8 cellular contexts compared by ENCODE assay signal in genomic region chr1:183470961-183471747, GRCh38. TPM values are rescaled to one million over a fixed set of nuclear protein-coding genes. Genes with fewer than 3 reads are reported as not detected.
DNase-seq lines count a peak whose midpoint lies in the region; ATAC-seq and TF ChIP-seq lines count a peak whose summit lies in the region.

No MANE protein-coding gene starts in this region.

- intact Hi-C loops in activated CD4-positive, alpha-beta T cell treated with anti-CD3 and anti-CD28 coated beads, Interleukin-2, amount 10 ng/mL, durations not matched to agents 24 days and 14 days (cut with micrococcal nuclease) = loop anchor here (1.0 to 10.0 kb wide), 14 partner anchors 72 to 1284 kb away; partner anchors contain the start of genes ARPC5, C1orf21, COLGALT2 and EDEM3
- intact Hi-C loops in dendritic cell treated with granulocyte-macrophage colony-stimulating factor and Interleukin-4, amounts not matched to agents 40 ng/mL and 50 ng/mL, for 4 days (cut with micrococcal nuclease) = loop anchor here (2.0 to 10.0 kb wide), 3 partner anchors 81 to 876 kb away; partner anchors contain the start of gene ARPC5
- intact Hi-C loops in right lobe of liver (cut with DNase I) = loop anchor here (5.0 to 10.0 kb wide), 2 partner anchors 71 to 164 kb away; partner anchors contain the start of gene ARPC5 (in 1 of the 2)

- peaks cover 13% of the 10 kb centered on the region for H3K36me3 Mint-ChIP-seq in activated CD4-positive, alpha-beta T cell treated with anti-CD3 and anti-CD28 coated beads, Interleukin-2, amount 10 ng/mL, durations not matched to agents 24 days and 14 days (ENCODE audit: low read depth)
- no peaks in the 10 kb centered on the region for H3K36me3 Mint-ChIP-seq in dendritic cell treated with granulocyte-macrophage colony-stimulating factor and Interleukin-4, amounts not matched to agents 40 ng/mL and 50 ng/mL, for 4 days (ENCODE audit: low read depth)

- H3K4me1 Mint-ChIP-seq in activated CD4-positive, alpha-beta T cell treated with anti-CD3 and anti-CD28 coated beads, Interleukin-2, amount 10 ng/mL, durations not matched to agents 24 days and 14 days = peaks cover 29% of the 10 kb centered on the region
- peaks cover 39% of the 10 kb centered on the region for H3K4me1 Mint-ChIP-seq in dendritic cell treated with granulocyte-macrophage colony-stimulating factor and Interleukin-4, amounts not matched to agents 40 ng/mL and 50 ng/mL, for 4 days (ENCODE audit: low read depth)

- H3K9me3 Mint-ChIP-seq in activated CD4-positive, alpha-beta T cell treated with anti-CD3 and anti-CD28 coated beads, Interleukin-2, amount 10 ng/mL, durations not matched to agents 24 days and 14 days = no peaks in the 10 kb centered on the region
- H3K9me3 Mint-ChIP-seq in dendritic cell treated with granulocyte-macrophage colony-stimulating factor and Interleukin-4, amounts not matched to agents 40 ng/mL and 50 ng/mL, for 4 days = no peaks in the 10 kb centered on the region

- in situ Hi-C loops in GM18951 (cut with MboI; ENCODE audit: low sequenced_read_pairs, unreplicated experiment) = no loop called here

- H3K4me3 Mint-ChIP-seq in activated CD4-positive, alpha-beta T cell treated with anti-CD3 and anti-CD28 coated beads, Interleukin-2, amount 10 ng/mL, durations not matched to agents 24 days and 14 days = peak overlapping the region; percentile 92
- peak overlapping the region; percentile 97 for H3K4me3 Mint-ChIP-seq in dendritic cell treated with granulocyte-macrophage colony-stimulating factor and Interleukin-4, amounts not matched to agents 40 ng/mL and 50 ng/mL, for 4 days

- no peak for TF ChIP-seq CTCF in right lobe of liver (IDR thresholded peaks at IDR 0.05)

- peak; percentile 36 for TF ChIP-seq POLR2A in GM18951 (IDR thresholded peaks at IDR 0.05; ENCODE audit: extremely low read depth, insufficient read depth, insufficient read length)
- peak; percentile 61 for TF ChIP-seq POLR2A in right lobe of liver (IDR thresholded peaks at IDR 0.05)

- H3K27me3 ChIP-seq in right lobe of liver = no peaks in the 10 kb centered on the region

- ATAC-seq in HG03378 (IDR thresholded peaks at IDR 0.05; ENCODE audit: unreplicated experiment) (peak; percentile 25), right lobe of liver (peak; percentile 40 to 52 (median 46))

- WGBS in right lobe of liver (ENCODE audit: insufficient coverage, low coverage, low lambda C conversion rate, missing lambda C conversion rate) = 0% methylated on average over 17 of the region's 47 CpGs

- H3K27ac ChIP-seq in right lobe of liver = peak overlapping the region; percentile 92 to 98 (median 98)

- no peaks in the 10 kb centered on the region for H3K36me3 ChIP-seq in right lobe of liver

- H3K27ac Mint-ChIP-seq in activated CD4-positive, alpha-beta T cell treated with anti-CD3 and anti-CD28 coated beads, Interleukin-2, amount 10 ng/mL, durations not matched to agents 24 days and 14 days = peak overlapping the region; percentile 100
- H3K27ac Mint-ChIP-seq in dendritic cell treated with granulocyte-macrophage colony-stimulating factor and Interleukin-4, amounts not matched to agents 40 ng/mL and 50 ng/mL, for 4 days = peak overlapping the region; percentile 97

- H3K4me1 ChIP-seq in right lobe of liver = peaks cover 0 to 35% (median 5%) of the 10 kb centered on the region in 4 donors

- DNase-seq in AG20443 (ENCODE audit: low spot score) (peak; percentile 69), NCI-H510A treated with DMSO at 0.1 percent for 48 hours (lab: John Stamatoyannopoulos, UW) (peak; percentile 65), right lobe of liver (peak; percentile 78 to 87 (median 81))
- peak; percentile 88 for DNase-seq in activated CD4-positive, alpha-beta T cell treated with anti-CD3 and anti-CD28 coated beads, Interleukin-2, amount 10 ng/mL, durations not matched to agents 24 days and 14 days
- peak; percentile 62 to 72 for DNase-seq in stimulated activated CD4-positive, alpha-beta T cell treated with anti-CD3 and anti-CD28 coated beads, Interleukin-4, amount 100 ng/mL, for 4 hours

- peaks cover 5% of the 10 kb centered on the region for H3K27me3 Mint-ChIP-seq in activated CD4-positive, alpha-beta T cell treated with anti-CD3 and anti-CD28 coated beads, Interleukin-2, amount 10 ng/mL, durations not matched to agents 24 days and 14 days
- no peaks in the 10 kb centered on the region for H3K27me3 Mint-ChIP-seq in dendritic cell treated with granulocyte-macrophage colony-stimulating factor and Interleukin-4, amounts not matched to agents 40 ng/mL and 50 ng/mL, for 4 days

- H3K4me3 ChIP-seq in right lobe of liver = peak overlapping the region; percentile 67 to 95 (median 91)

- H3K9me3 ChIP-seq in right lobe of liver = no peaks in the 10 kb centered on the region

RNA-seq across cellular contexts. Expression of gene SMG7, which starts 1.1 kb away (rescaled TPM):
- total RNA-seq in activated CD4-positive, alpha-beta T cell treated with anti-CD3 and anti-CD28 coated beads, Interleukin-2, amount 10 ng/mL, durations not matched to agents 24 days and 14 days = 78.4 and 79.8 TPM in 2 replicates
- 10 to 100 TPM; 23.5 to 35.3 (median 25.2) TPM for total RNA-seq in right lobe of liver

RNA-seq across cellular contexts. Expression of gene NMNAT2, which starts 53.0 kb away (rescaled TPM):
- total RNA-seq in activated CD4-positive, alpha-beta T cell treated with anti-CD3 and anti-CD28 coated beads, Interleukin-2, amount 10 ng/mL, durations not matched to agents 24 days and 14 days = not detected in 2 replicates
- total RNA-seq in right lobe of liver = under 1 TPM in 3 of 6 experiments, not detected in 3; 0.06 to 0.07 (median 0.06) TPM

Comparison
In these comparisons a context has a peak if more than half of its experiments do, and no peak if none do; other contexts are left out.
1. Peak in every context shown above with its lines: DNase-seq, ATAC-seq, H3K4me3 ChIP-seq and H3K27ac ChIP-seq.